11 cellular contexts compared by ENCODE assay signal in genomic region chr3:140842984-140843649, GRCh38.
DNase-seq lines count a peak whose midpoint lies in the region; ATAC-seq and TF ChIP-seq lines count a peak whose summit lies in the region.
"Had no signal": no experiment of that assay in that cellular context is flagged by ENCODE, and none has a peak within 500 bp of the region (broad histone marks: within the 10 kb centered on the region; RNA-seq: fewer than 3 reads in every experiment).

No MANE protein-coding gene starts in this region.

- no peaks in the 10 kb centered on the region for H3K9me3 Mint-ChIP-seq in nephron progenitor cell

- H3K9me3 ChIP-seq in gastrocnemius medialis = no peaks in the 10 kb centered on the region

- H3K4me1 ChIP-seq in gastrocnemius medialis = no peaks in the 10 kb centered on the region

- no peaks in the 10 kb centered on the region for H3K27me3 ChIP-seq in gastrocnemius medialis

- intact Hi-C loops in gastrocnemius medialis (cut with DNase I; ENCODE audit: low total_unique reads) = no loop called here

- H3K27me3 Mint-ChIP-seq in nephron progenitor cell (ENCODE audit: low read depth, poor library complexity) = peaks cover 8% of the 10 kb centered on the region

- no peaks in the 10 kb centered on the region for H3K36me3 ChIP-seq in gastrocnemius medialis

- in situ Hi-C loops in gastrocnemius medialis (cut with MboI; ENCODE audit: low sequenced_read_pairs in 4 of 4) = no loop called here

- H3K36me3 Mint-ChIP-seq in nephron progenitor cell (ENCODE audit: low read depth) = no peaks in the 10 kb centered on the region

- no peak overlapping the region for H3K4me3 Mint-ChIP-seq in nephron progenitor cell

- ATAC-seq in GM19025 (IDR thresholded peaks at IDR 0.05; ENCODE audit: low read depth, unreplicated experiment) (peak; percentile 93), HG02678 (IDR thresholded peaks at IDR 0.05; ENCODE audit: unreplicated experiment) (peak; percentile 91), HG03571 (IDR thresholded peaks at IDR 0.05; ENCODE audit: unreplicated experiment) (peak; percentile 97), gastrocnemius medialis (no peak)

- TF ChIP-seq CTCF in nephron progenitor cell (IDR thresholded peaks at IDR 0.05) = no peak
- no peak for TF ChIP-seq CTCF in gastrocnemius medialis (IDR thresholded peaks at IDR 0.05 in 4 of 5, conservative IDR thresholded peaks at IDR 0.05 in 1 of 5)

- no peak overlapping the region for H3K4me3 ChIP-seq in gastrocnemius medialis
- H3K4me3 ChIP-seq: hepatocyte had no signal

- no peak for TF ChIP-seq POLR2A in gastrocnemius medialis (IDR thresholded peaks at IDR 0.05)

- peak overlapping the region; percentile 86 for H3K27ac Mint-ChIP-seq in nephron progenitor cell

- peaks cover 8% of the 10 kb centered on the region for H3K4me1 Mint-ChIP-seq in nephron progenitor cell

- H3K27ac ChIP-seq in gastrocnemius medialis = no peak overlapping the region
- H3K27ac ChIP-seq: hepatocyte had no signal

- DNase-seq in nephron progenitor cell = peak; percentile 10
- DNase-seq in NCI-H345 treated with DMSO at 0.1 percent for 48 hours (lab: John Stamatoyannopoulos, UW; ENCODE audit: unreplicated experiment) = no peak
- DNase-seq in activated effector memory CD4-positive, alpha-beta T cell treated with anti-CD3 and anti-CD28 coated beads, Interleukin-2, amount 50 U/mL, for 16 hours = no peak
- DNase-seq in gastrocnemius medialis = no peak
- no peak for DNase-seq in NCI-H128 (lab: John Stamatoyannopoulos, UW; ENCODE audit: unreplicated experiment)
- DNase-seq: nucleus accumbens, Right ventricle myocardium superior had no signal

Comparison
In these comparisons a context has a peak if more than half of its experiments do, and no peak if none do; other contexts are left out.
1. ATAC-seq: peak in GM19025 (single experiment), HG02678 (single experiment) and HG03571 (single experiment); none in gastrocnemius medialis (0 of 2).